22 cellular contexts compared by ENCODE assay signal in genomic region chr21:16318651-16319300, GRCh38.
A peak's percentile ranks its signal among the peaks of the same experiment; 100 is the strongest.
DNase-seq lines count a peak whose midpoint lies in the region; FAIRE-seq and TF ChIP-seq lines count a peak whose summit lies in the region.
"Had no signal": no experiment of that assay in that cellular context is flagged by ENCODE, and none has a peak within 500 bp of the region (broad histone marks: within the 10 kb centered on the region; RNA-seq: fewer than 3 reads in every experiment).

No MANE protein-coding gene starts in this region.

- intact Hi-C loops in uterus (cut with DNase I; ENCODE audit: low total_unique reads) = no loop called here

- H3K27me3 ChIP-seq in uterus = no peaks in the 10 kb centered on the region
- H3K27me3 ChIP-seq: BE2C; BLaER1 treated with 17β-estradiol and CSF1 and Interleukin-3, amounts not matched to agents 10 nM and 100 nM had no signal

- no peaks in the 10 kb centered on the region for H3K27me3 Mint-ChIP-seq in neural crest cell (ENCODE audit: low read depth)
- H3K27me3 Mint-ChIP-seq: CD4-positive, alpha-beta memory T cell had no signal

- H3K27ac ChIP-seq in HEK293 (ENCODE audit: extremely low read depth, low read depth, low read length) = no peak overlapping the region
- peak overlapping the region; percentile 73 to 87 for H3K27ac ChIP-seq in uterus
- H3K27ac ChIP-seq in RWPE1 = no peak overlapping the region
- H3K27ac ChIP-seq: A549; BLaER1 treated with 17β-estradiol and CSF1 and Interleukin-3, amounts not matched to agents 10 nM and 100 nM had no signal

- peak; percentile 21 for FAIRE-seq in endometrium (lab: Jason Lieb, UNC)
- FAIRE-seq: A549, G401.6, GM12892 had no signal

- H3K4me1 Mint-ChIP-seq in neural crest cell = peaks cover 41% of the 10 kb centered on the region

- no peak overlapping the region for H3K4me3 ChIP-seq in HEK293 (ENCODE audit: low read depth, low read length)
- H3K4me3 ChIP-seq in uterus = no peak overlapping the region
- H3K4me3 ChIP-seq: A549; BLaER1 treated with 17β-estradiol and CSF1 and Interleukin-3, amounts not matched to agents 10 nM and 100 nM had no signal

- H3K4me3 Mint-ChIP-seq in neural crest cell = no peak overlapping the region
- H3K4me3 Mint-ChIP-seq: CD4-positive, alpha-beta memory T cell; H9; HFFc6 had no signal

- H3K36me3 ChIP-seq in HEK293 (ENCODE audit: control insufficient read depth in 2 of 2, insufficient read depth in 1 of 2, low read length in 2 of 2) (no peaks in the 10 kb centered on the region), uterus (no peaks in the 10 kb centered on the region)
- H3K36me3 ChIP-seq: BE2C; BLaER1 treated with 17β-estradiol and CSF1 and Interleukin-3, amounts not matched to agents 10 nM and 100 nM had no signal

- H3K9me3 ChIP-seq in HEK293 (ENCODE audit: control insufficient read depth, insufficient read depth, low read depth, low read length) (no peaks in the 10 kb centered on the region), uterus (no peaks in the 10 kb centered on the region)
- H3K9me3 ChIP-seq: A549; BE2C; BLaER1 treated with 17β-estradiol and CSF1 and Interleukin-3, amounts not matched to agents 10 nM and 100 nM had no signal

- H3K36me3 Mint-ChIP-seq in neural crest cell (ENCODE audit: low read depth) = no peaks in the 10 kb centered on the region
- H3K36me3 Mint-ChIP-seq: CD4-positive, alpha-beta memory T cell had no signal

- H3K4me1 ChIP-seq in HEK293 (ENCODE audit: control insufficient read depth, insufficient read depth, low read length) = no peaks in the 10 kb centered on the region; the same call in 1 of the 2 replicates
- peaks cover 0 to 12% of the 10 kb centered on the region in 2 donors for H3K4me1 ChIP-seq in uterus
- H3K4me1 ChIP-seq: BE2C; BLaER1 treated with 17β-estradiol and CSF1 and Interleukin-3, amounts not matched to agents 10 nM and 100 nM had no signal

- H3K27ac Mint-ChIP-seq in neural crest cell (ENCODE audit: unreplicated experiment) = peak overlapping the region; percentile 47
- H3K27ac Mint-ChIP-seq: CD4-positive, alpha-beta memory T cell; HFFc6 had no signal

- CTCF ChIA-PET in HEK293 (lab: Yijun Ruan, JAX) (interaction anchor here (2.1 kb wide), 1 partner anchor 12 kb away, joined by 7 read pairs; no protein-coding TSS in a partner anchor), RWPE1 (lab: Yijun Ruan, JAX) (no interaction called here)

- TF ChIP-seq CTCF in HEK293 (tag by site-specific recombination; IDR thresholded peaks at IDR 0.05) = no peak
- no peak for TF ChIP-seq CTCF in neural crest cell (conservative IDR thresholded peaks at IDR 0.05)
- TF ChIP-seq CTCF in uterus (IDR thresholded peaks at IDR 0.05) = no peak
- no peak for TF ChIP-seq CTCF in RWPE1 (conservative IDR thresholded peaks at IDR 0.05; ENCODE audit: low read depth)

- DNase-seq in neural crest cell (ENCODE audit: low read depth, low spot score) (no peak), uterus (no peak), GOT3 (lab: John Stamatoyannopoulos, UW) (no peak), RWPE1 (ENCODE audit: low spot score) (no peak), hypothalamus (lab: John Stamatoyannopoulos, UW) (no peak)
- DNase-seq in activated CD8-positive, alpha-beta memory T cell treated with anti-CD3 and anti-CD28 coated beads, Interleukin-2, amount 50 U/mL, for 4 hours = no peak
- DNase-seq: 8988T; ACHN; AML-193; BE2C; Calu3; CD4-positive, alpha-beta memory T cell; COR-L47; DND-41; H9; HFFc6 had no signal

- POLR2A ChIA-PET in HEK293 (lab: Yijun Ruan, JAX) (interaction anchor here (0.6 kb wide), 1 partner anchor 153 kb away, joined by 4 read pairs; no protein-coding TSS in a partner anchor), RWPE1 (lab: Yijun Ruan, JAX; ENCODE audit: low non-redundant PET) (no interaction called here)

- TF ChIP-seq POLR2A in uterus (IDR thresholded peaks at IDR 0.05) = no peak

- no peaks in the 10 kb centered on the region for H3K9me3 Mint-ChIP-seq in neural crest cell
- H3K9me3 Mint-ChIP-seq: CD4-positive, alpha-beta memory T cell; H9; HFFc6 had no signal

TF ChIP-seq in HEK293, 187 proteins besides CTCF, POLR2A, EP300 and RAD21:
- TF ChIP-seq KLF10 (tag by site-specific recombination; IDR thresholded peaks at IDR 0.05) = peak; percentile 36; the same call in 1 of the 2 replicates
- no peak for TF ChIP-seq ZNF792 (tag by site-specific recombination; IDR thresholded peaks at IDR 0.05)
- TF ChIP-seq ZBTB8A (tag by site-specific recombination; IDR thresholded peaks at IDR 0.05) = no peak
TF ChIP-seq in HEK293: peak in this region for 1.

Comparison
In these comparisons a context has a peak if more than half of its experiments do, and no peak if none do; other contexts are left out.
1. H3K27ac ChIP-seq: peak in uterus (2 of 2); none in HEK293 (single experiment) and RWPE1 (single experiment).